8 cellular contexts compared by ENCODE assay signal in genomic region chr6:111566222-111566717, GRCh38. TPM values are rescaled to one million over a fixed set of nuclear protein-coding genes. Genes with fewer than 3 reads are reported as not detected.
A peak's percentile ranks its signal among the peaks of the same experiment; 100 is the strongest.
DNase-seq lines count a peak whose midpoint lies in the region; ATAC-seq and TF ChIP-seq lines count a peak whose summit lies in the region.

No MANE protein-coding gene starts in this region.

- H3K36me3 ChIP-seq in Caco-2 (ENCODE audit: control insufficient read depth, insufficient read depth, low read length) (peaks cover 6% of the 10 kb centered on the region), HCT116 (ENCODE audit: control insufficient read depth in 1 of 2, insufficient read depth in 2 of 2, low read length in 2 of 2) (peaks cover 0 to 21% of the 10 kb centered on the region in 2 experiments; a peak in 1 of 4 replicates)
- peaks cover 0 to 54% (median 0%) of the 10 kb centered on the region in 3 experiments for H3K36me3 ChIP-seq in naive thymus-derived CD4-positive, alpha-beta T cell (ENCODE audit: control insufficient read depth in 2 of 3, insufficient read depth in 3 of 3, low read length in 3 of 3)

- CTCF ChIA-PET in Caco-2 (lab: Charles Lee) (interaction anchor here (0.6 kb wide), 1 partner anchor 758 kb away, joined by 3 read pairs; no protein-coding TSS in a partner anchor), HCT116 (lab: Charles Lee) (interaction anchor here (1.5 kb wide), 1 partner anchor 307 kb away, joined by 3 read pairs; a partner anchor contains a TSS)
- CTCF ChIA-PET in activated CD8-positive, alpha-beta T cell treated with anti-CD3 and anti-CD28 coated beads for 36 hours (lab: Charles Lee), result interaction anchor here (1.0 to 2.0 kb wide), 7 partner anchors 10 to 307 kb away, joined by 3 to 5 read pairs (median 3); a partner anchor contains a TSS
- CTCF ChIA-PET in naive thymus-derived CD4-positive, alpha-beta T cell (lab: Charles Lee), result interaction anchor here (0.6 to 1.1 kb wide), 3 partner anchors 9 to 533 kb away, joined by 3 read pairs; no protein-coding TSS in a partner anchor

- no peaks in the 10 kb centered on the region for H3K79me2 ChIP-seq in HCT116 (ENCODE audit: insufficient read depth, low read length)

- H3K27ac Mint-ChIP-seq in Caco-2 (ENCODE audit: unreplicated experiment), result peak overlapping the region; percentile 84
- H3K27ac Mint-ChIP-seq in activated CD8-positive, alpha-beta T cell treated with anti-CD3 and anti-CD28 coated beads for 36 hours, result peak overlapping the region; percentile 81
- H3K27ac Mint-ChIP-seq in naive thymus-derived CD4-positive, alpha-beta T cell, result peak overlapping the region; percentile 72 to 96 (median 91)

- H3K4me1 ChIP-seq in Caco-2 (no peaks in the 10 kb centered on the region; the same call in 1 of the 2 replicates), HCT116 (ENCODE audit: control insufficient read depth in 1 of 2, insufficient read depth in 2 of 2, low read length in 2 of 2) (peaks cover 0 to 11% of the 10 kb centered on the region in 2 experiments; a peak in 1 of 4 replicates)
- peaks cover 0 to 19% of the 10 kb centered on the region in 2 donors for H3K4me1 ChIP-seq in naive thymus-derived CD4-positive, alpha-beta T cell (ENCODE audit: control insufficient read depth in 2 of 2, insufficient read depth in 2 of 2, low read length in 2 of 2)

- H3K4me3 Mint-ChIP-seq in Caco-2 (ENCODE audit: unreplicated experiment), result no peak overlapping the region
- H3K4me3 Mint-ChIP-seq in activated CD8-positive, alpha-beta T cell treated with anti-CD3 and anti-CD28 coated beads for 36 hours, result no peak overlapping the region
- H3K4me3 Mint-ChIP-seq in naive thymus-derived CD4-positive, alpha-beta T cell, result peak overlapping the region in 9 of 10 donors; percentile 67 to 86 (median 82)

- DNase-seq in Caco-2 (no peak), HCT116 (ENCODE audit: low read depth, low spot score) (no peak), HuH-7 (ENCODE audit: low spot score) (no peak), hepatic stellate cell (ENCODE audit: low spot score) (no peak)
- no peak for DNase-seq in activated CD8-positive, alpha-beta T cell treated with anti-CD3 and anti-CD28 coated beads for 36 hours
- DNase-seq in naive thymus-derived CD4-positive, alpha-beta T cell, result no peak

- no peaks in the 10 kb centered on the region for H3K9me2 ChIP-seq in HCT116 (ENCODE audit: insufficient read depth)

- H3K9me3 Mint-ChIP-seq in Caco-2 (ENCODE audit: unreplicated experiment), result no peaks in the 10 kb centered on the region
- H3K9me3 Mint-ChIP-seq in activated CD8-positive, alpha-beta T cell treated with anti-CD3 and anti-CD28 coated beads for 36 hours, result no peaks in the 10 kb centered on the region
- no peaks in the 10 kb centered on the region for H3K9me3 Mint-ChIP-seq in naive thymus-derived CD4-positive, alpha-beta T cell

- H3K4me3 ChIP-seq in Caco-2 (ENCODE audit: low read depth, low read length) (no peak overlapping the region), HCT116 (replicated peaks in 1 of 2; ENCODE audit: low read depth in 1 of 2, low read length in 2 of 2) (no peak overlapping the region)
- H3K4me3 ChIP-seq in naive thymus-derived CD4-positive, alpha-beta T cell (ENCODE audit: low read length), result no peak overlapping the region

- H3K27me3 ChIP-seq in Caco-2 (replicated peaks; ENCODE audit: control insufficient read depth, insufficient read depth, low read length) (no peaks in the 10 kb centered on the region), HCT116 (ENCODE audit: insufficient read depth, low read length) (no peaks in the 10 kb centered on the region)
- H3K27me3 ChIP-seq in naive thymus-derived CD4-positive, alpha-beta T cell (ENCODE audit: control insufficient read depth in 2 of 2, insufficient read depth in 2 of 2, low read length in 2 of 2), result no peaks in the 10 kb centered on the region

- no peaks in the 10 kb centered on the region for H3K27me3 Mint-ChIP-seq in Caco-2 (ENCODE audit: insufficient read depth, unreplicated experiment)
- no peaks in the 10 kb centered on the region for H3K27me3 Mint-ChIP-seq in activated CD8-positive, alpha-beta T cell treated with anti-CD3 and anti-CD28 coated beads for 36 hours
- no peaks in the 10 kb centered on the region for H3K27me3 Mint-ChIP-seq in naive thymus-derived CD4-positive, alpha-beta T cell

- intact Hi-C loops in Caco-2 (cut with micrococcal nuclease; ENCODE audit: unreplicated experiment) (no loop called here), HCT116 (cut with micrococcal nuclease) (loop anchor here (10.0 kb wide), 1 partner anchor 201 kb away; no protein-coding TSS in a partner anchor)
- intact Hi-C loops in activated CD8-positive, alpha-beta T cell treated with anti-CD3 and anti-CD28 coated beads for 36 hours (cut with micrococcal nuclease), result no loop called here
- intact Hi-C loops in naive thymus-derived CD4-positive, alpha-beta T cell (cut with micrococcal nuclease), result loop anchor here (1.0 to 5.0 kb wide), 6 partner anchors 41 to 307 kb away; partner anchors contain the start of genes REV3L (in 1 of the 2) and TRAF3IP2 (in 1 of the 2)

- BruUV-seq in Caco-2 (replicated peaks; lab: Mats Ljungman, UMichigan) (no TSS peak), HCT116 (replicated peaks; lab: Mats Ljungman, UMichigan) (no TSS peak)

- ATAC-seq in HCT116 (peak; percentile 24; the same call in 1 of the 2 replicates), GM18520 (IDR thresholded peaks at IDR 0.05; ENCODE audit: unreplicated experiment) (no peak), GM18519 (IDR thresholded peaks at IDR 0.05; ENCODE audit: low FRiP score, unreplicated experiment) (no peak)
- no peak for ATAC-seq in activated CD8-positive, alpha-beta T cell treated with anti-CD3 and anti-CD28 coated beads for 36 hours
- ATAC-seq in naive thymus-derived CD4-positive, alpha-beta T cell, result no peak

- H3K27ac ChIP-seq in HCT116 (ENCODE audit: low read depth, low read length), result no peak overlapping the region; the same call in 1 of the 2 replicates
- H3K27ac ChIP-seq in naive thymus-derived CD4-positive, alpha-beta T cell (ENCODE audit: low read depth, low read length), result peak overlapping the region; percentile 47

- POLR2A ChIA-PET in Caco-2 (lab: Charles Lee) (no interaction called here), HCT116 (lab: Charles Lee) (interaction anchor here (0.8 kb wide), 1 partner anchor 39 kb away, joined by 3 read pairs; the partner anchor contains the start of gene TRAF3IP2)
- POLR2A ChIA-PET in activated CD8-positive, alpha-beta T cell treated with anti-CD3 and anti-CD28 coated beads for 36 hours (lab: Charles Lee), result interaction anchor here (1.4 kb wide), 1 partner anchor 83 kb away, joined by 7 read pairs; the partner anchor contains the start of gene REV3L
- POLR2A ChIA-PET in naive thymus-derived CD4-positive, alpha-beta T cell (lab: Charles Lee), result no interaction called here

- TF ChIP-seq CTCF in Caco-2 (IDR thresholded peaks at IDR 0.05; ENCODE audit: insufficient read depth in 1 of 2, low read depth in 1 of 2, low read length in 1 of 2, severe bottlenecking in 1 of 2, unreplicated experiment in 1 of 2) (no peak), HCT116 (IDR thresholded peaks at IDR 0.05 in 2 of 3, conservative IDR thresholded peaks at IDR 0.05 in 1 of 3; ENCODE audit: borderline replicate concordance in 1 of 3, insufficient read depth in 1 of 3, low read depth in 2 of 3, low read length in 2 of 3) (no peak)
- peak; percentile 2 for TF ChIP-seq CTCF in activated CD8-positive, alpha-beta T cell treated with anti-CD3 and anti-CD28 coated beads for 36 hours (IDR thresholded peaks at IDR 0.05)

- H4K20me1 ChIP-seq in HCT116 (ENCODE audit: insufficient read depth), result no peaks in the 10 kb centered on the region

- RAD21 ChIA-PET in HCT116 (lab: Charles Lee; ENCODE audit: low non-redundant PET in 1 of 2, low total read pairs in 2 of 2, uncharacterized antibody in 2 of 2, unreplicated experiment in 2 of 2), result no interaction called here

- no peak overlapping the region for H2AFZ ChIP-seq in HCT116 (ENCODE audit: low read depth, low read length, poor library complexity, severe bottlenecking)

- H3K36me3 Mint-ChIP-seq in Caco-2 (ENCODE audit: insufficient read depth, unreplicated experiment), result peaks cover 42% of the 10 kb centered on the region
- H3K36me3 Mint-ChIP-seq in activated CD8-positive, alpha-beta T cell treated with anti-CD3 and anti-CD28 coated beads for 36 hours (ENCODE audit: low read depth), result peaks cover 56% of the 10 kb centered on the region
- peaks cover 15 to 63% (median 49%) of the 10 kb centered on the region in 5 donors for H3K36me3 Mint-ChIP-seq in naive thymus-derived CD4-positive, alpha-beta T cell

- H3K9me3 ChIP-seq in Caco-2 (no peaks in the 10 kb centered on the region), HCT116 (ENCODE audit: control insufficient read depth in 1 of 2, insufficient read depth in 1 of 2, low read depth in 1 of 2, low read length in 2 of 2) (no peaks in the 10 kb centered on the region)
- no peaks in the 10 kb centered on the region for H3K9me3 ChIP-seq in naive thymus-derived CD4-positive, alpha-beta T cell (ENCODE audit: control insufficient read depth in 2 of 3, low read length in 3 of 3)

- H3K9ac ChIP-seq in HCT116 (ENCODE audit: low read length), result no peak overlapping the region

- peaks cover 17% of the 10 kb centered on the region for H3K4me1 Mint-ChIP-seq in Caco-2 (ENCODE audit: low read depth, unreplicated experiment)
- H3K4me1 Mint-ChIP-seq in activated CD8-positive, alpha-beta T cell treated with anti-CD3 and anti-CD28 coated beads for 36 hours (ENCODE audit: low read depth), result peaks cover 44% of the 10 kb centered on the region
- peaks cover 19 to 61% (median 50%) of the 10 kb centered on the region in 7 donors for H3K4me1 Mint-ChIP-seq in naive thymus-derived CD4-positive, alpha-beta T cell

- TF ChIP-seq POLR2A in HCT116 (IDR thresholded peaks at IDR 0.05; ENCODE audit: borderline replicate concordance, extremely low read depth, insufficient read depth, insufficient read length), result no peak

- TF ChIP-seq RAD21 in HCT116 (IDR thresholded peaks at IDR 0.05; ENCODE audit: low read depth), result no peak

- no peak overlapping the region for H3K4me2 ChIP-seq in HCT116 (ENCODE audit: low read length)

TF ChIP-seq in HCT116, 20 proteins besides CTCF, POLR2A, EP300 and RAD21 (continues in another document):
- TF ChIP-seq SRF (IDR thresholded peaks at IDR 0.05; ENCODE audit: low read depth) (no peak), ZNF274 (IDR thresholded peaks at IDR 0.05; ENCODE audit: low read depth, low read length) (no peak), JUND (IDR thresholded peaks at IDR 0.05) (no peak), SIN3A (IDR thresholded peaks at IDR 0.05; ENCODE audit: low read depth) (no peak), MAX (IDR thresholded peaks at IDR 0.05) (no peak)

RNA-seq across cellular contexts. Expression of gene TRAF3IP2, which starts 39.4 kb away (rescaled TPM):
- total RNA-seq in Caco-2 (2022), result 14.9 and 16.2 TPM in 2 replicates
- 22.3 TPM for total RNA-seq in HCT116 (2021; ENCODE audit: unreplicated experiment)
- 21.5 and 22.3 TPM in 2 replicates for polyA plus RNA-seq in HCT116 (2012)
- 10 to 100 TPM; 23.2 to 26.3 TPM for total RNA-seq in activated CD8-positive, alpha-beta T cell treated with anti-CD3 and anti-CD28 coated beads for 36 hours
- total RNA-seq in naive thymus-derived CD4-positive, alpha-beta T cell, result 10 to 100 TPM; 12.7 to 22.1 (median 21.0) TPM
- 10 to 100 TPM; 16.8 to 21.0 TPM for polyA plus RNA-seq in naive thymus-derived CD4-positive, alpha-beta T cell

Comparison
In these comparisons a context has a peak if more than half of its experiments do, and no peak if none do; other contexts are left out.
1. H3K4me3 Mint-ChIP-seq: peak in naive thymus-derived CD4-positive, alpha-beta T cell (9 of 10); none in Caco-2 (single experiment) and activated CD8-positive, alpha-beta T cell treated with anti-CD3 and anti-CD28 coated beads for 36 hours (single experiment).
2. POLR2A ChIA-PET loops: an anchor here in HCT116 (0.8 kb wide) and activated CD8-positive, alpha-beta T cell treated with anti-CD3 and anti-CD28 coated beads for 36 hours (1.4 kb wide); none called in Caco-2 and naive thymus-derived CD4-positive, alpha-beta T cell.
3. intact Hi-C loops: an anchor here in HCT116 (10.0 kb wide) and naive thymus-derived CD4-positive, alpha-beta T cell (1.0 to 5.0 kb wide); none called in Caco-2 and activated CD8-positive, alpha-beta T cell treated with anti-CD3 and anti-CD28 coated beads for 36 hours.
4. Peak in every context shown above with its lines, with median percentiles within 50 percentile points of each other: H3K27ac Mint-ChIP-seq.